ENCODE assay signal across 37 cellular contexts in the genomic region with DNA sequence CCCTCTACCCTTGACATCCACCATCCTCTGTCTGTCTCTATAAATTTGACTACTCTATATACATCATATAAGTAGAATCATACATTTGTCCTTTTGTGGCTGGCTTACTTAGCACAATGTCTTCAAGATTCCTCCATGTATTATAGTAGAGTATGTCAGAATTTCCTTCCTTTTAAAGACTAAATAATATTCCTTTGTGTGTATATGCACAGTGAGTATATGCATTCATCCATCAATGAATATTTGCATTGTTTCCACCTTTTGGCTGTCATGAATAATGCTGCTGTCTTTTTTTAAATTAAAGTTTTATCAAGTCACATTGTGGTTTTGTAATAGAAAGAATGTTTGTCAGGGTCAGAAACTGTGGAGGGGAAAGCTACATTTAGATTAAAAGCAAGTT.
DNase-seq lines count a peak whose midpoint lies in the region; ATAC-seq, FAIRE-seq and TF ChIP-seq lines count a peak whose summit lies in the region.
"Had no signal": no experiment of that assay in that cellular context is flagged by ENCODE, and none has a peak within 500 bp of the region (broad histone marks: within the 10 kb centered on the region; RNA-seq: fewer than 3 reads in every experiment).

No MANE protein-coding gene starts in this region.

- no peak for FAIRE-seq in GM12892 (lab: Jason Lieb, UNC)
- FAIRE-seq: A204.1, A549, D721Med had no signal

- H3K4me3 ChIP-seq in breast epithelium (no peak overlapping the region), prostate gland (no peak overlapping the region)
- H3K4me3 ChIP-seq: A549; BLaER1; BLaER1 treated with 17β-estradiol and CSF1 and Interleukin-3, amounts not matched to agents 10 nM and 100 nM had no signal

- no peaks in the 10 kb centered on the region for H3K9me3 ChIP-seq in breast epithelium
- no peaks in the 10 kb centered on the region for H3K9me3 ChIP-seq in prostate gland
- H3K9me3 ChIP-seq: BE2C, BLaER1 had no signal

- H3K4me1 Mint-ChIP-seq in MCF 10A (ENCODE audit: insufficient read depth, unreplicated experiment): no peaks in the 10 kb centered on the region
- H3K4me1 Mint-ChIP-seq: B cell; CD14-positive monocyte; CD4-positive, CD25-positive, alpha-beta regulatory T cell; CD8-positive, alpha-beta memory T cell had no signal

- intact Hi-C loops in MCF 10A (cut with micrococcal nuclease): no loop called here
- intact Hi-C loops in breast epithelium (cut with DNase I; ENCODE audit: low total_unique reads): no loop called here
- intact Hi-C loops in prostate gland (cut with DNase I): no loop called here

- H3K36me3 ChIP-seq in breast epithelium (no peaks in the 10 kb centered on the region), prostate gland (no peaks in the 10 kb centered on the region)
- H3K36me3 ChIP-seq: BE2C; BLaER1; BLaER1 treated with 17β-estradiol and CSF1 and Interleukin-3, amounts not matched to agents 10 nM and 100 nM had no signal

- no peaks in the 10 kb centered on the region for H3K27me3 Mint-ChIP-seq in MCF 10A (ENCODE audit: insufficient read depth, unreplicated experiment)
- H3K27me3 Mint-ChIP-seq: B cell; CD4-positive, alpha-beta memory T cell; CD4-positive, alpha-beta T cell; CD4-positive, CD25-positive, alpha-beta regulatory T cell had no signal

- H3K27ac Mint-ChIP-seq in MCF 10A (ENCODE audit: low read depth, unreplicated experiment): peak overlapping the region; percentile 43
- H3K27ac Mint-ChIP-seq: B cell; CD4-positive, alpha-beta T cell; CD4-positive, CD25-positive, alpha-beta regulatory T cell; CD8-positive, alpha-beta memory T cell; CD8-positive, alpha-beta T cell had no signal

- H3K27ac ChIP-seq in breast epithelium (no peak overlapping the region), prostate gland (no peak overlapping the region)
- H3K27ac ChIP-seq: 22Rv1; A549; BLaER1; BLaER1 treated with 17β-estradiol and CSF1 and Interleukin-3, amounts not matched to agents 10 nM and 100 nM; C4-2B had no signal

- H3K9me3 Mint-ChIP-seq in MCF 10A (ENCODE audit: unreplicated experiment): peaks cover 8% of the 10 kb centered on the region
- H3K9me3 Mint-ChIP-seq: CD4-positive, alpha-beta memory T cell; CD4-positive, alpha-beta T cell; CD8-positive, alpha-beta memory T cell; CD8-positive, alpha-beta T cell had no signal

- no peak overlapping the region for H3K4me3 Mint-ChIP-seq in MCF 10A (ENCODE audit: unreplicated experiment)
- H3K4me3 Mint-ChIP-seq: B cell; CD14-positive monocyte; CD4-positive, alpha-beta memory T cell; CD4-positive, alpha-beta T cell; CD4-positive, CD25-positive, alpha-beta regulatory T cell; CD8-positive, alpha-beta memory T cell; CD8-positive, alpha-beta T cell had no signal

- CTCF ChIA-PET in MCF 10A (lab: Yijun Ruan, JAX): interaction anchor here (1.0 kb wide), 1 partner anchor 21 kb away, joined by 3 read pairs; no protein-coding TSS in a partner anchor

- TF ChIP-seq CTCF in MCF 10A (IDR thresholded peaks at IDR 0.05; ENCODE audit: unreplicated experiment) (no peak), breast epithelium (IDR thresholded peaks at IDR 0.05) (no peak), prostate gland (IDR thresholded peaks at IDR 0.05) (no peak)

- TF ChIP-seq POLR2A in breast epithelium (IDR thresholded peaks at IDR 0.05): no peak
- no peak for TF ChIP-seq POLR2A in prostate gland (IDR thresholded peaks at IDR 0.05)
- no peak for TF ChIP-seq POLR2A in GM12892 (IDR thresholded peaks at IDR 0.05; ENCODE audit: low read depth, low read length)

- no peaks in the 10 kb centered on the region for H3K36me3 Mint-ChIP-seq in MCF 10A (ENCODE audit: insufficient read depth, unreplicated experiment)
- H3K36me3 Mint-ChIP-seq: CD14-positive monocyte; CD4-positive, CD25-positive, alpha-beta regulatory T cell had no signal

- in situ Hi-C loops in SK-MEL-5 (cut with HindIII; ENCODE audit: low pct_unique_long_range_greater_than_20kb, low sequenced_read_pairs): no loop called here

- no peaks in the 10 kb centered on the region for H3K4me1 ChIP-seq in breast epithelium
- H3K4me1 ChIP-seq in prostate gland (replicated peaks): no peaks in the 10 kb centered on the region
- H3K4me1 ChIP-seq: A549, BE2C, BLaER1, Caco-2 had no signal

- no peaks in the 10 kb centered on the region for H3K27me3 ChIP-seq in breast epithelium
- no peaks in the 10 kb centered on the region for H3K27me3 ChIP-seq in prostate gland (replicated peaks; ENCODE audit: insufficient read depth)
- H3K27me3 ChIP-seq: BE2C; BLaER1; BLaER1 treated with 17β-estradiol and CSF1 and Interleukin-3, amounts not matched to agents 10 nM and 100 nM had no signal

- DNase-seq in MCF 10A (ENCODE audit: unreplicated experiment) (no peak), breast epithelium (ENCODE audit: low spot score in 2 of 2) (no peak), COLO829 (ENCODE audit: low spot score) (peak; percentile 34), SK-MEL-5 (ENCODE audit: low read depth, low spot score) (peak; percentile 75), foreskin melanocyte (peak; percentile 81), prostate gland (ENCODE audit: low spot score) (no peak), GM12892 (ENCODE audit: insufficient read length) (no peak)
- DNase-seq: 8988T; ACHN; AML-193; BE2C; C1 segment of cervical spinal cord; Caco-2; Calu3; CD4-positive, alpha-beta memory T cell; CD4-positive, alpha-beta T cell; CD4-positive, CD25-positive, alpha-beta regulatory T cell; CD8-positive, alpha-beta memory T cell; CD8-positive, alpha-beta T cell; COR-L47; DMS 273 treated with DMSO at 0.1 percent for 48 hours; DMS153; DMS53; DMS79; DMS79 treated with DMSO at 0.1 percent for 48 hours; DND-41; EL had no signal

- POLR2A ChIA-PET in MCF 10A (lab: Yijun Ruan, JAX): no interaction called here

- no peak for ATAC-seq in GM21825 (IDR thresholded peaks at IDR 0.05; ENCODE audit: unreplicated experiment)
- ATAC-seq: A549; CD8-positive, alpha-beta T cell had no signal

- no TSS peak for BruUV-seq in MCF 10A (replicated peaks; lab: Mats Ljungman, UMichigan)

Comparison
In these comparisons a context has a peak if more than half of its experiments do, and no peak if none do; other contexts are left out.
1. DNase-seq: peak in COLO829 (single experiment), SK-MEL-5 (single experiment) and foreskin melanocyte (single experiment); none in MCF 10A (single experiment), breast epithelium (0 of 2), prostate gland (single experiment) and GM12892 (single experiment).